ENCODE assay signal across 2 cellular contexts in genomic region chr5:31237159-31237558, GRCh38.
A peak's percentile ranks its signal among the peaks of the same experiment; 100 is the strongest.
TF ChIP-seq lines count a peak whose summit lies in the region.

No MANE protein-coding gene starts in this region.

TF ChIP-seq in IMR-90, 13 proteins besides CTCF, POLR2A, EP300 and RAD21:
- no peak for TF ChIP-seq RCOR1 (IDR thresholded peaks at IDR 0.05; ENCODE audit: insufficient replicate concordance, low read length)
- no peak for TF ChIP-seq USF2 (IDR thresholded peaks at IDR 0.05; ENCODE audit: low read depth, low read length)
- TF ChIP-seq FOS (IDR thresholded peaks at IDR 0.05; ENCODE audit: low read depth, low read length), result no peak
- no peak for TF ChIP-seq RFX5 (IDR thresholded peaks at IDR 0.05; ENCODE audit: low read depth, low read length)
- TF ChIP-seq NFE2L2 (IDR thresholded peaks at IDR 0.05; ENCODE audit: low read depth, low read length), result no peak
- no peak for TF ChIP-seq MAFK (IDR thresholded peaks at IDR 0.05; ENCODE audit: low read depth, low read length)
- no peak for TF ChIP-seq SMC3 (IDR thresholded peaks at IDR 0.05; ENCODE audit: low read depth, low read length)
- TF ChIP-seq CHD1 (IDR thresholded peaks at IDR 0.05; ENCODE audit: low read depth, low read length), result no peak
- no peak for TF ChIP-seq MXI1 (IDR thresholded peaks at IDR 0.05; ENCODE audit: borderline replicate concordance, low read depth, low read length)
- TF ChIP-seq CEBPB (IDR thresholded peaks at IDR 0.05; ENCODE audit: low read depth, low read length), result no peak
- TF ChIP-seq BHLHE40 (IDR thresholded peaks at IDR 0.05; ENCODE audit: low read depth, low read length), result no peak

TF ChIP-seq in SK-N-SH, 30 proteins besides CTCF, POLR2A, EP300 and RAD21:
- peak; percentile 49 for TF ChIP-seq GATA2 (CRISPR knock-in tag; IDR thresholded peaks at IDR 0.05)
- peak; percentile 37; the same call in 1 of the 2 replicates for TF ChIP-seq SMC3 (IDR thresholded peaks at IDR 0.05; ENCODE audit: low read depth, low read length)
- TF ChIP-seq NFIC (IDR thresholded peaks at IDR 0.05; ENCODE audit: borderline replicate concordance), result no peak
